Comparison of ENCODE assay signal across 16 cellular contexts in genomic region chr4:119268466-119268865, GRCh38. TPM values are rescaled to one million over a fixed set of nuclear protein-coding genes. Genes with fewer than 3 reads are reported as not detected.
DNase-seq lines count a peak whose midpoint lies in the region; ATAC-seq and TF ChIP-seq lines count a peak whose summit lies in the region.
"Had no signal": no experiment of that assay in that cellular context is flagged by ENCODE, and none has a peak within 500 bp of the region (broad histone marks: within the 10 kb centered on the region; RNA-seq: fewer than 3 reads in every experiment).

No MANE protein-coding gene starts in this region.

- H3K14ac ChIP-seq in mesenchymal stem cell (ENCODE audit: low read length in 2 of 2) = no peak overlapping the region

- H3K4me3 ChIP-seq in epithelial cell of esophagus (ENCODE audit: low read length) (no peak overlapping the region), mesenchymal stem cell (ENCODE audit: insufficient read depth in 1 of 2, low read depth in 1 of 2, low read length in 2 of 2) (no peak overlapping the region)
- H3K4me3 ChIP-seq: K562 had no signal

- H3K79me1 ChIP-seq in mesenchymal stem cell (replicated peaks; ENCODE audit: low read length, poor library complexity, severe bottlenecking) = peaks cover 2% of the 10 kb centered on the region

- no peak overlapping the region for H3K4ac ChIP-seq in mesenchymal stem cell (ENCODE audit: low read depth in 1 of 2, low read length in 2 of 2)

- H2BK120ac ChIP-seq in mesenchymal stem cell (ENCODE audit: low read depth, low read length) = no peak overlapping the region

- no peaks in the 10 kb centered on the region for H3K27me3 ChIP-seq in mesenchymal stem cell (ENCODE audit: control insufficient read depth in 1 of 2, insufficient read depth in 1 of 2, low read length in 2 of 2)

- DNase-seq in NCI-H1105 treated with DMSO at 0.1 percent for 48 hours (lab: John Stamatoyannopoulos, UW) = peak; percentile 0
- no peak for DNase-seq in NCI-H1105 (lab: John Stamatoyannopoulos, UW)
- peak; percentile 27 for DNase-seq in M059J (ENCODE audit: low read depth)
- DNase-seq in epithelial cell of esophagus (ENCODE audit: low read depth) = peak; percentile 42
- no peak for DNase-seq in mesenchymal stem cell
- DNase-seq in hypothalamus (lab: John Stamatoyannopoulos, UW) = no peak
- DNase-seq in GM10266 (ENCODE audit: extremely low spot score) = no peak
- DNase-seq: C1 segment of cervical spinal cord, NCI-H1092, NCI-H187 treated with DMSO at 0.1 percent for 48 hours, NCI-H524 had no signal

- no peaks in the 10 kb centered on the region for H3K4me1 ChIP-seq in mesenchymal stem cell (ENCODE audit: control insufficient read depth, insufficient read depth, low read depth, low read length)

- peak overlapping the region; percentile 7 for H3K9ac ChIP-seq in mesenchymal stem cell (ENCODE audit: low read length)

- WGBS in mesenchymal stem cell = 100% methylated on average over 3 of the region's 3 CpGs

- H4K8ac ChIP-seq in mesenchymal stem cell (ENCODE audit: low read length) = no peak overlapping the region

- ATAC-seq in HG02798 (IDR thresholded peaks at IDR 0.05; ENCODE audit: poor library complexity, unreplicated experiment) = no peak
- ATAC-seq: K562 had no signal

- H4K91ac ChIP-seq in mesenchymal stem cell (ENCODE audit: low read length) = no peak overlapping the region

- TF ChIP-seq CTCF in epithelial cell of esophagus (IDR thresholded peaks at IDR 0.05; ENCODE audit: insufficient read depth, low read depth, low read length, missing control alignments) (no peak), GM10266 (IDR thresholded peaks at IDR 0.05; ENCODE audit: control insufficient read depth, insufficient read depth, low read depth, missing control alignments) (no peak)

- H3K36me3 ChIP-seq in mesenchymal stem cell (ENCODE audit: control insufficient read depth in 1 of 2, insufficient read depth in 2 of 2, low read depth in 1 of 2, low read length in 2 of 2) = peaks cover 3 to 95% of the 10 kb centered on the region in 2 experiments

- no peak overlapping the region for H3K23ac ChIP-seq in mesenchymal stem cell (ENCODE audit: low read length in 2 of 2)

- H3K18ac ChIP-seq in mesenchymal stem cell (ENCODE audit: low read depth in 1 of 2, low read length in 2 of 2) = no peak overlapping the region

- H2BK15ac ChIP-seq in mesenchymal stem cell (ENCODE audit: low read depth, poor library complexity, severe bottlenecking) = no peak overlapping the region

- H2AK5ac ChIP-seq in mesenchymal stem cell (ENCODE audit: low read length, severe bottlenecking) = no peak overlapping the region

- H3K9me3 ChIP-seq in mesenchymal stem cell (ENCODE audit: control insufficient read depth, low read length) = peaks cover 4% of the 10 kb centered on the region

- H2AFZ ChIP-seq in mesenchymal stem cell (ENCODE audit: low read depth, low read length) = no peak overlapping the region

- no peak overlapping the region for H3K4me2 ChIP-seq in mesenchymal stem cell (ENCODE audit: low read length, poor library complexity, severe bottlenecking)

- no peak overlapping the region for H2BK5ac ChIP-seq in mesenchymal stem cell (ENCODE audit: low read depth, low read length, poor library complexity, severe bottlenecking)

- no peak overlapping the region for H2BK12ac ChIP-seq in mesenchymal stem cell (ENCODE audit: low read length in 2 of 2)

- H3K27ac ChIP-seq in mesenchymal stem cell (ENCODE audit: low read length, poor library complexity, severe bottlenecking) = no peak overlapping the region

RNA-seq across cellular contexts. Expression of gene FABP2, which starts 53.5 kb away (rescaled TPM):
- not detected in 2 replicates for total RNA-seq in M059J (2014; rRNA removed; shearing (Covaris generic))
- polyA plus RNA-seq in mesenchymal stem cell (2013, experiment 1 of 2) = not detected
- not detected for polyA plus RNA-seq in mesenchymal stem cell (2013, experiment 2 of 2)
- total RNA-seq: A172, K562, OCI-LY7, RPMI7951 had no signal
- polyA plus RNA-seq: K562 had no signal

RNA-seq across cellular contexts. Expression of gene USP53, which starts 56.0 kb away (rescaled TPM):
- 8.7 and 12.4 TPM in 2 replicates for total RNA-seq in M059J (2014; rRNA removed; shearing (Covaris generic))
- 17.7 TPM for polyA plus RNA-seq in mesenchymal stem cell (2013, experiment 1 of 2)
- polyA plus RNA-seq in mesenchymal stem cell (2013, experiment 2 of 2) = 17.4 TPM

Comparison
In these comparisons a context has a peak if more than half of its experiments do, and no peak if none do; other contexts are left out.
1. DNase-seq: peak in NCI-H1105 treated with DMSO at 0.1 percent for 48 hours (single experiment), M059J (single experiment) and epithelial cell of esophagus (single experiment); none in NCI-H1105 (single experiment), mesenchymal stem cell (single experiment), hypothalamus (0 of 51) and GM10266 (single experiment).